13 cellular contexts compared by ENCODE assay signal in the genomic region with DNA sequence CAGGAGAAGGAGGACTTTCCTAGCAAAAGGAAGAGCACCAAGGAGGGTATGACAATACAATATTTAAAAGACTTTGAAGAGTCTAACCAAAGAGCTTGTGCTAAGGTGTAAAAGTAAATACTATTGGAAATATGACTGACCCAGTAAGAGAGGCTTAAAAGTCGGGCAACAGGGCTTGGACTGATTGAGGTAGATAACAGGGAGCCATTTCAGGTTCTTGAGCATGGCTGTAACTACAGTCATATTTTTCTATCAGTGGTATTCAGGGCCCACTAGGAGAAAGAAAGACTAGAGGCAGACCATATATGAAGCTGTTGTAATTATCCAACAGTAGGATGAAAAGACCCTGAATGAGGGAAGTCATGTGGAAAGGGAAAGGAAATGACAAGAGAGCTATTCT.
DNase-seq lines count a peak whose midpoint lies in the region; ATAC-seq lines count a peak whose summit lies in the region.
"Had no signal": no experiment of that assay in that cellular context is flagged by ENCODE, and none has a peak within 500 bp of the region (broad histone marks: within the 10 kb centered on the region; RNA-seq: fewer than 3 reads in every experiment).

No MANE protein-coding gene starts in this region.

- no peak for DNase-seq in activated CD8-positive, alpha-beta memory T cell treated with anti-CD3 and anti-CD28 coated beads, Interleukin-2, amount 10 ng/mL, durations not matched to agents 7 days and 5 days
- no peak for DNase-seq in activated CD8-positive, alpha-beta memory T cell treated with anti-CD3 and anti-CD28 coated beads, Interleukin-2, amount 50 U/mL, for 4 hours
- no peak for DNase-seq in activated naive CD8-positive, alpha-beta T cell treated with anti-CD3 and anti-CD28 coated beads, Interleukin-2, amount 50 U/mL, for 24 hours
- DNase-seq in retina: peak; percentile 34
- no peak for DNase-seq in activated T-helper 1 cell treated with anti-CD3 and anti-CD28 coated beads, Interleukin-12 subunit alpha, Interleukin-12 subunit beta, Interleukin-2, Interleukin-4 antibody, amounts not matched to agents 30 ng/mL and 10 ng/mL and 1 ng/mL, durations not matched to agents 14 hours and 24 hours and 36 hours (ENCODE audit: low spot score)
- no peak for DNase-seq in HuH-7.5 (ENCODE audit: low spot score)
- no peak for DNase-seq in MG63
- DNase-seq: activated gamma-delta T cell, COR-L47, ovary, SHP77 treated with DMSO at 0.1 percent for 48 hours had no signal

- no peaks in the 10 kb centered on the region for H3K9me3 Mint-ChIP-seq in activated CD8-positive, alpha-beta memory T cell treated with anti-CD3 and anti-CD28 coated beads, Interleukin-2, amount 10 ng/mL, durations not matched to agents 7 days and 5 days (ENCODE audit: low read depth)
- H3K9me3 Mint-ChIP-seq in activated naive CD8-positive, alpha-beta T cell treated with anti-CD3 and anti-CD28 coated beads, Interleukin-2, amount 50 U/mL, for 24 hours: no peaks in the 10 kb centered on the region
- H3K9me3 Mint-ChIP-seq in activated T-helper 1 cell treated with anti-CD3 and anti-CD28 coated beads, Interleukin-12 subunit alpha, Interleukin-12 subunit beta, Interleukin-2, Interleukin-4 antibody, amounts not matched to agents 30 ng/mL and 10 ng/mL and 1 ng/mL, durations not matched to agents 14 hours and 24 hours and 36 hours: no peaks in the 10 kb centered on the region

- intact Hi-C loops in activated T-helper 1 cell treated with anti-CD3 and anti-CD28 coated beads, Interleukin-12 subunit alpha, Interleukin-12 subunit beta, Interleukin-2, Interleukin-4 antibody, amounts not matched to agents 30 ng/mL and 10 ng/mL and 1 ng/mL, durations not matched to agents 14 hours and 24 hours and 36 hours (cut with micrococcal nuclease): loop anchor here (2.0 to 5.0 kb wide), 3 partner anchors 27 to 93 kb away; a partner anchor contains a TSS

- no peaks in the 10 kb centered on the region for H3K27me3 ChIP-seq in MG63
- H3K27me3 ChIP-seq: ovary, upper lobe of left lung had no signal

- ATAC-seq in activated CD8-positive, alpha-beta memory T cell treated with anti-CD3 and anti-CD28 coated beads, Interleukin-2, amount 10 ng/mL, durations not matched to agents 7 days and 5 days: peak; percentile 25
- peak; percentile 14 for ATAC-seq in HG03095 (IDR thresholded peaks at IDR 0.05; ENCODE audit: unreplicated experiment)
- no peak for ATAC-seq in activated naive CD8-positive, alpha-beta T cell treated with anti-CD3 and anti-CD28 coated beads, Interleukin-2, amount 50 U/mL, for 24 hours

- no peak overlapping the region for H3K4me3 ChIP-seq in MG63
- H3K4me3 ChIP-seq: ovary, upper lobe of left lung had no signal

- H3K27me3 Mint-ChIP-seq in activated CD8-positive, alpha-beta memory T cell treated with anti-CD3 and anti-CD28 coated beads, Interleukin-2, amount 10 ng/mL, durations not matched to agents 7 days and 5 days: no peaks in the 10 kb centered on the region
- H3K27me3 Mint-ChIP-seq in activated naive CD8-positive, alpha-beta T cell treated with anti-CD3 and anti-CD28 coated beads, Interleukin-2, amount 50 U/mL, for 24 hours: no peaks in the 10 kb centered on the region
- H3K27me3 Mint-ChIP-seq in activated T-helper 1 cell treated with anti-CD3 and anti-CD28 coated beads, Interleukin-12 subunit alpha, Interleukin-12 subunit beta, Interleukin-2, Interleukin-4 antibody, amounts not matched to agents 30 ng/mL and 10 ng/mL and 1 ng/mL, durations not matched to agents 14 hours and 24 hours and 36 hours (ENCODE audit: insufficient read depth): no peaks in the 10 kb centered on the region

- no peaks in the 10 kb centered on the region for H3K9me3 ChIP-seq in MG63
- H3K9me3 ChIP-seq: ovary, upper lobe of left lung had no signal

- H3K4me1 Mint-ChIP-seq in activated CD8-positive, alpha-beta memory T cell treated with anti-CD3 and anti-CD28 coated beads, Interleukin-2, amount 10 ng/mL, durations not matched to agents 7 days and 5 days: peaks cover 33% of the 10 kb centered on the region
- H3K4me1 Mint-ChIP-seq in activated naive CD8-positive, alpha-beta T cell treated with anti-CD3 and anti-CD28 coated beads, Interleukin-2, amount 50 U/mL, for 24 hours: peaks cover 35% of the 10 kb centered on the region
- peaks cover 29% of the 10 kb centered on the region for H3K4me1 Mint-ChIP-seq in activated T-helper 1 cell treated with anti-CD3 and anti-CD28 coated beads, Interleukin-12 subunit alpha, Interleukin-12 subunit beta, Interleukin-2, Interleukin-4 antibody, amounts not matched to agents 30 ng/mL and 10 ng/mL and 1 ng/mL, durations not matched to agents 14 hours and 24 hours and 36 hours (ENCODE audit: low read depth)

- CTCF ChIA-PET in activated CD8-positive, alpha-beta memory T cell treated with anti-CD3 and anti-CD28 coated beads, Interleukin-2, amount 10 ng/mL, durations not matched to agents 7 days and 5 days (lab: Charles Lee): interaction anchor here (0.8 to 2.8 kb wide), 12 partner anchors 39 to 309 kb away, joined by 3 to 21 read pairs (median 3); a partner anchor contains a TSS

- peak overlapping the region; percentile 62 for H3K4me3 Mint-ChIP-seq in activated CD8-positive, alpha-beta memory T cell treated with anti-CD3 and anti-CD28 coated beads, Interleukin-2, amount 10 ng/mL, durations not matched to agents 7 days and 5 days
- H3K4me3 Mint-ChIP-seq in activated naive CD8-positive, alpha-beta T cell treated with anti-CD3 and anti-CD28 coated beads, Interleukin-2, amount 50 U/mL, for 24 hours: peak overlapping the region; percentile 68
- no peak overlapping the region for H3K4me3 Mint-ChIP-seq in activated T-helper 1 cell treated with anti-CD3 and anti-CD28 coated beads, Interleukin-12 subunit alpha, Interleukin-12 subunit beta, Interleukin-2, Interleukin-4 antibody, amounts not matched to agents 30 ng/mL and 10 ng/mL and 1 ng/mL, durations not matched to agents 14 hours and 24 hours and 36 hours

- H3K36me3 Mint-ChIP-seq in activated CD8-positive, alpha-beta memory T cell treated with anti-CD3 and anti-CD28 coated beads, Interleukin-2, amount 10 ng/mL, durations not matched to agents 7 days and 5 days: peaks cover 8% of the 10 kb centered on the region
- H3K36me3 Mint-ChIP-seq in activated naive CD8-positive, alpha-beta T cell treated with anti-CD3 and anti-CD28 coated beads, Interleukin-2, amount 50 U/mL, for 24 hours (ENCODE audit: low read depth): peaks cover 11% of the 10 kb centered on the region
- H3K36me3 Mint-ChIP-seq in activated T-helper 1 cell treated with anti-CD3 and anti-CD28 coated beads, Interleukin-12 subunit alpha, Interleukin-12 subunit beta, Interleukin-2, Interleukin-4 antibody, amounts not matched to agents 30 ng/mL and 10 ng/mL and 1 ng/mL, durations not matched to agents 14 hours and 24 hours and 36 hours (ENCODE audit: low read depth): peaks cover 7% of the 10 kb centered on the region

- H3K27ac Mint-ChIP-seq in activated CD8-positive, alpha-beta memory T cell treated with anti-CD3 and anti-CD28 coated beads, Interleukin-2, amount 10 ng/mL, durations not matched to agents 7 days and 5 days: peak overlapping the region; percentile 84
- H3K27ac Mint-ChIP-seq in activated naive CD8-positive, alpha-beta T cell treated with anti-CD3 and anti-CD28 coated beads, Interleukin-2, amount 50 U/mL, for 24 hours: no peak overlapping the region
- no peak overlapping the region for H3K27ac Mint-ChIP-seq in activated T-helper 1 cell treated with anti-CD3 and anti-CD28 coated beads, Interleukin-12 subunit alpha, Interleukin-12 subunit beta, Interleukin-2, Interleukin-4 antibody, amounts not matched to agents 30 ng/mL and 10 ng/mL and 1 ng/mL, durations not matched to agents 14 hours and 24 hours and 36 hours

- peaks cover 65% of the 10 kb centered on the region for H3K36me3 ChIP-seq in MG63
- H3K36me3 ChIP-seq: ovary had no signal
